ENCODE assay signal across 11 cellular contexts in the genomic region with DNA sequence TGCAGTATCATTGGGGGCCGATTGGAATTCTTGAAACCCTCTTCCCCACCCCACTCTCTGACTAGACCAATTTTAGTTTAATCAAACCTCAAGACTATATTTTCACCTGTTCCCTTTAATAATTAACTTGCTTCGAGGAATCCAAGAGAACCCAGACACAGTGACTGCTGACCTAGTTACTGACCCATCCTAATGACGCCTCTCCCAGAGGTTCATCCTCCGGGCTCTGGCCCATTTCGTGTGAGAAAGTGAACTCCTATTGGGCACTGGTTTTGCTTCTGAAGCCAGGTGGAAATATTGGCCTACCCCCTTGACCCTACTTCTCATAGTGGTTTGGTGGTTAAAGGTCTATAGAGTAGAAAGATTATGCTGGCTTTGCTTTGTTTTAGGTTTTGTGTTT.
"Had no signal": no experiment of that assay in that cellular context is flagged by ENCODE, and none has a peak within 500 bp of the region (broad histone marks: within the 10 kb centered on the region; RNA-seq: fewer than 3 reads in every experiment).

No MANE protein-coding gene starts in this region.

- H3K27ac Mint-ChIP-seq: activated CD4-positive, alpha-beta memory T cell treated with anti-CD3 and anti-CD28 coated beads for 36 hours had no signal

- H3K4me3 ChIP-seq: esophagus squamous epithelium, testis had no signal

- H3K36me3 ChIP-seq: esophagus squamous epithelium had no signal

- H3K27ac ChIP-seq: testis had no signal

- H3K9me3 Mint-ChIP-seq: activated CD4-positive, alpha-beta memory T cell treated with anti-CD3 and anti-CD28 coated beads for 36 hours; activated T-cell treated with anti-CD3 and anti-CD28 coated beads, Interleukin-2, amount 50 U/mL, for 4 hours; stimulated activated naive CD8-positive, alpha-beta T cell treated with anti-CD3 and anti-CD28 coated beads, Interleukin-15, amount 100 ng/mL, for 72 hours had no signal

- DNase-seq: activated CD4-positive, alpha-beta memory T cell treated with anti-CD3 and anti-CD28 coated beads for 36 hours; activated T-cell treated with anti-CD3 and anti-CD28 coated beads, Interleukin-2, amount 50 U/mL, for 4 hours; aorta; esophagus squamous epithelium; foreskin fibroblast; head of caudate nucleus; stimulated activated CD4-positive, alpha-beta T cell treated with anti-CD3 and anti-CD28 coated beads, Interleukin-15, amount 100 ng/mL, for 24 hours; stimulated activated CD4-positive, alpha-beta T cell treated with anti-CD3 and anti-CD28 coated beads, Interleukin-4, amount 100 ng/mL, for 24 hours; stimulated activated naive CD8-positive, alpha-beta T cell treated with anti-CD3 and anti-CD28 coated beads, Interleukin-15, amount 100 ng/mL, for 72 hours; T-helper 9 cell; testis had no signal

- H3K27me3 ChIP-seq: esophagus squamous epithelium, testis had no signal

- H3K4me3 Mint-ChIP-seq: activated CD4-positive, alpha-beta memory T cell treated with anti-CD3 and anti-CD28 coated beads for 36 hours; activated T-cell treated with anti-CD3 and anti-CD28 coated beads, Interleukin-2, amount 50 U/mL, for 4 hours; stimulated activated naive CD8-positive, alpha-beta T cell treated with anti-CD3 and anti-CD28 coated beads, Interleukin-15, amount 100 ng/mL, for 72 hours had no signal

- H3K9me3 ChIP-seq: esophagus squamous epithelium, testis had no signal

- H3K36me3 Mint-ChIP-seq: activated CD4-positive, alpha-beta memory T cell treated with anti-CD3 and anti-CD28 coated beads for 36 hours had no signal

- ATAC-seq: activated T-cell treated with anti-CD3 and anti-CD28 coated beads, Interleukin-2, amount 50 U/mL, for 4 hours; stimulated activated naive CD8-positive, alpha-beta T cell treated with anti-CD3 and anti-CD28 coated beads, Interleukin-15, amount 100 ng/mL, for 72 hours had no signal
